In genomic region chr11:26830757-26831156, GRCh38 we compare ENCODE assay signal across 16 cellular contexts.
"Had no signal": no experiment of that assay in that cellular context is flagged by ENCODE, and none has a peak within 500 bp of the region (broad histone marks: within the 10 kb centered on the region; RNA-seq: fewer than 3 reads in every experiment).

No MANE protein-coding gene starts in this region.

- H3K4me3 Mint-ChIP-seq: immature natural killer cell; naive thymus-derived CD8-positive, alpha-beta T cell had no signal

- H3K4me3 ChIP-seq: coronary artery, gastroesophageal sphincter, smooth muscle cell, testis, tibial nerve, upper lobe of right lung, vagina had no signal

- H3K27me3 ChIP-seq: gastroesophageal sphincter, neutrophil, testis, tibial nerve, upper lobe of right lung, vagina had no signal

- H3K36me3 ChIP-seq: gastroesophageal sphincter, neutrophil, tibial nerve, upper lobe of right lung, vagina had no signal

- H3K9me3 ChIP-seq: gastroesophageal sphincter, neutrophil, testis, tibial nerve, upper lobe of right lung, vagina had no signal

- DNase-seq: effector CD8-positive, alpha-beta T cell; glutamatergic neuron; immature natural killer cell; left ventricle myocardium superior; naive thymus-derived CD8-positive, alpha-beta T cell; posterior cingulate gyrus; stimulated activated CD4-positive, alpha-beta T cell treated with anti-CD3 and anti-CD28 coated beads, Interleukin-2, amount 100 ng/mL, for 48 hours; stimulated activated naive CD4-positive, alpha-beta T cell treated with Interleukin-2 at 50 U/mL for 16 hours; testis; upper lobe of right lung had no signal

- H3K27ac Mint-ChIP-seq: immature natural killer cell; naive thymus-derived CD8-positive, alpha-beta T cell had no signal

- H3K4me1 ChIP-seq: testis, upper lobe of right lung, vagina had no signal

- H3K4me1 Mint-ChIP-seq: immature natural killer cell; naive thymus-derived CD8-positive, alpha-beta T cell had no signal

- ATAC-seq: gastroesophageal sphincter; left ventricle myocardium superior; naive thymus-derived CD8-positive, alpha-beta T cell; upper lobe of right lung had no signal

- H3K4me2 ChIP-seq: smooth muscle cell had no signal

- H3K27ac ChIP-seq: coronary artery, gastroesophageal sphincter, neutrophil, testis, tibial nerve, upper lobe of right lung, vagina had no signal

- H3K27me3 Mint-ChIP-seq: naive thymus-derived CD8-positive, alpha-beta T cell had no signal

- H3K36me3 Mint-ChIP-seq: naive thymus-derived CD8-positive, alpha-beta T cell had no signal
